Comparison of ENCODE assay signal across 10 cellular contexts in genomic region chrX:113492895-113493294, GRCh38.
"Had no signal": no experiment of that assay in that cellular context is flagged by ENCODE, and none has a peak within 500 bp of the region (broad histone marks: within the 10 kb centered on the region; RNA-seq: fewer than 3 reads in every experiment).

No MANE protein-coding gene starts in this region.

- FAIRE-seq: H1, H54 had no signal

- ATAC-seq: GM23338, HCT116 had no signal

- DNase-seq: GM23248, GOT3, H7, H9, HCEC 1CT, HFFc6 had no signal
